8 cellular contexts compared by ENCODE assay signal in the genomic region with DNA sequence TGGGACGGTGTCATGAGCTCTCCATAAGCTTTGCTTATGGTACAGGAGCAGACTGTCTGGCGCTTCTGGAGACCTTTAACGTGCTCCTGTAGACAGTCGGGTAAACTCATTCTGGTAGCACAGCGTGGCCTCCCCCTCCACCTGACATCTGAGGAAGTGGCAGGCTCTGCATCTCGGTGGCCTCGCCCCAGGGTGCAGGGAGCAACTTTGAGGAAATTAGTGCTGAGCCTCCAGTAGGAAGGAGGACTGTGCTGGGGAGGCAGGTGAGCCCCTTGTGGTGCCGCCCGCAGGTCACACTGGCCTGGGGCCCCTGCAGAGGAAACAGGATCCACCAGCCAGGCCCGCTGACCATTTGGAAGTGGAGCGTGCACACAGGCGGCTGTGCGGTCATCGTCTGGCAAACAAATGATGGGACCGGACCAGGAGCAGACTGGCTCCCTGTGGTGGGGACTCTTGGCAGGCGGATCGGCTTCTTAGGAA. TPM values are rescaled to one million over a fixed set of nuclear protein-coding genes. Genes with fewer than 3 reads are reported as not detected.
DNase-seq lines count a peak whose midpoint lies in the region; ATAC-seq and FAIRE-seq lines count a peak whose summit lies in the region.

No MANE protein-coding gene starts in this region.

- peak overlapping the region; percentile 3 for H3K14ac ChIP-seq in trophoblast cell (ENCODE audit: low read length)

- H2AFZ ChIP-seq in trophoblast cell (ENCODE audit: insufficient read depth, low read length, poor library complexity): no peak overlapping the region

- H4K12ac ChIP-seq in trophoblast cell (ENCODE audit: low read depth, low read length): no peak overlapping the region

- peak overlapping the region; percentile 23 for H3K4me3 Mint-ChIP-seq in dendritic cell treated with granulocyte-macrophage colony-stimulating factor and Interleukin-4, amounts not matched to agents 40 ng/mL and 50 ng/mL, for 4 days

- H3K4me3 ChIP-seq in trophoblast cell (ENCODE audit: low read depth, low read length): no peak overlapping the region

- peak overlapping the region; percentile 62 for H3K27ac ChIP-seq in trophoblast cell (ENCODE audit: low read depth, low read length)

- peaks cover 29% of the 10 kb centered on the region for H3K36me3 Mint-ChIP-seq in dendritic cell treated with granulocyte-macrophage colony-stimulating factor and Interleukin-4, amounts not matched to agents 40 ng/mL and 50 ng/mL, for 4 days (ENCODE audit: low read depth)

- intact Hi-C loops in dendritic cell treated with granulocyte-macrophage colony-stimulating factor and Interleukin-4, amounts not matched to agents 40 ng/mL and 50 ng/mL, for 4 days (cut with micrococcal nuclease): loop anchor here (5.0 kb wide), 1 partner anchor 32 kb away; no protein-coding TSS in a partner anchor

- peaks cover 29% of the 10 kb centered on the region for H3K79me1 ChIP-seq in trophoblast cell (ENCODE audit: low read length)

- no peak overlapping the region for H2BK12ac ChIP-seq in trophoblast cell (ENCODE audit: low read length)

- H3K27ac Mint-ChIP-seq in dendritic cell treated with granulocyte-macrophage colony-stimulating factor and Interleukin-4, amounts not matched to agents 40 ng/mL and 50 ng/mL, for 4 days: peak overlapping the region; percentile 68

- ATAC-seq in GM21528 (IDR thresholded peaks at IDR 0.05; ENCODE audit: low FRiP score, unreplicated experiment): no peak
- no peak for ATAC-seq in GM19395 (IDR thresholded peaks at IDR 0.05; ENCODE audit: unreplicated experiment)

- no peak overlapping the region for H3K9ac ChIP-seq in trophoblast cell (ENCODE audit: low read length)

- no peak overlapping the region for H3K4me2 ChIP-seq in trophoblast cell (ENCODE audit: low read length)

- H3K4me1 ChIP-seq in trophoblast cell (ENCODE audit: control insufficient read depth in 1 of 2, insufficient read depth in 2 of 2, low read length in 2 of 2): peaks cover 40 to 52% of the 10 kb centered on the region in 2 experiments

- peaks cover 10% of the 10 kb centered on the region for H3K79me2 ChIP-seq in trophoblast cell (ENCODE audit: control insufficient read depth, insufficient read depth, low read length, poor library complexity)

- no peaks in the 10 kb centered on the region for H3K27me3 ChIP-seq in trophoblast cell (ENCODE audit: insufficient read depth, low read length)

- H4K91ac ChIP-seq in trophoblast cell (ENCODE audit: low read depth, low read length): peak overlapping the region; percentile 22

- H3K4me1 Mint-ChIP-seq in dendritic cell treated with granulocyte-macrophage colony-stimulating factor and Interleukin-4, amounts not matched to agents 40 ng/mL and 50 ng/mL, for 4 days (ENCODE audit: low read depth): peaks cover 65% of the 10 kb centered on the region

- peak overlapping the region; percentile 2 for H2BK5ac ChIP-seq in trophoblast cell (ENCODE audit: low read depth, low read length, poor library complexity)

- no peak overlapping the region for H4K8ac ChIP-seq in trophoblast cell (ENCODE audit: low read depth, low read length)

- H3K23ac ChIP-seq in trophoblast cell (ENCODE audit: low read length): no peak overlapping the region

- peak; percentile 74 for FAIRE-seq in RCC 7860 (lab: Jason Lieb, UNC)

- peak overlapping the region; percentile 17 for H3K18ac ChIP-seq in trophoblast cell (ENCODE audit: low read length)

- H3K36me3 ChIP-seq in trophoblast cell (ENCODE audit: control insufficient read depth in 1 of 2, insufficient read depth in 2 of 2, low read length in 2 of 2): peaks cover 8 to 18% of the 10 kb centered on the region in 2 experiments

- H2AK5ac ChIP-seq in trophoblast cell (ENCODE audit: low read length): no peak overlapping the region

- H3K27me3 Mint-ChIP-seq in dendritic cell treated with granulocyte-macrophage colony-stimulating factor and Interleukin-4, amounts not matched to agents 40 ng/mL and 50 ng/mL, for 4 days: peaks cover 20% of the 10 kb centered on the region

- no peaks in the 10 kb centered on the region for H3K9me3 Mint-ChIP-seq in dendritic cell treated with granulocyte-macrophage colony-stimulating factor and Interleukin-4, amounts not matched to agents 40 ng/mL and 50 ng/mL, for 4 days

- no CpG with 5 or more reads among the region's 17 CpGs for WGBS in trophoblast cell (ENCODE audit: extremely low coverage, insufficient coverage, insufficient read length)

- no peak overlapping the region for H3K4ac ChIP-seq in trophoblast cell (ENCODE audit: low read depth, low read length)

- DNase-seq in ELF-1 (ENCODE audit: low read depth, low spot score) (peak; percentile 37), RCC 7860 (ENCODE audit: low spot score) (peak; percentile 81), trophoblast cell (peak; percentile 45 to 59), NOMO-1 treated with DMSO at 0.1 percent for 48 hours (lab: John Stamatoyannopoulos, UW; ENCODE audit: unreplicated experiment) (no peak), NCI-H1436 (lab: John Stamatoyannopoulos, UW) (no peak)

- peak overlapping the region; percentile 1 for H2BK120ac ChIP-seq in trophoblast cell (ENCODE audit: insufficient read depth, low read length, poor library complexity)

- peaks cover 2% of the 10 kb centered on the region for H3K9me3 ChIP-seq in trophoblast cell (ENCODE audit: insufficient read depth, low read depth, low read length)

RNA-seq across cellular contexts. Expression of gene SYNJ2, which starts 57.9 kb away (rescaled TPM):
- 22.0 and 25.0 TPM in 2 replicates for polyA plus RNA-seq in trophoblast cell (2013)

Comparison
In these comparisons a context has a peak if more than half of its experiments do, and no peak if none do; other contexts are left out.
1. DNase-seq: peak in ELF-1 (single experiment), RCC 7860 (single experiment) and trophoblast cell (2 of 2); none in NOMO-1 treated with DMSO at 0.1 percent for 48 hours (single experiment) and NCI-H1436 (single experiment).